Comparison of ENCODE assay signal across 1 cellular context in the genomic region with DNA sequence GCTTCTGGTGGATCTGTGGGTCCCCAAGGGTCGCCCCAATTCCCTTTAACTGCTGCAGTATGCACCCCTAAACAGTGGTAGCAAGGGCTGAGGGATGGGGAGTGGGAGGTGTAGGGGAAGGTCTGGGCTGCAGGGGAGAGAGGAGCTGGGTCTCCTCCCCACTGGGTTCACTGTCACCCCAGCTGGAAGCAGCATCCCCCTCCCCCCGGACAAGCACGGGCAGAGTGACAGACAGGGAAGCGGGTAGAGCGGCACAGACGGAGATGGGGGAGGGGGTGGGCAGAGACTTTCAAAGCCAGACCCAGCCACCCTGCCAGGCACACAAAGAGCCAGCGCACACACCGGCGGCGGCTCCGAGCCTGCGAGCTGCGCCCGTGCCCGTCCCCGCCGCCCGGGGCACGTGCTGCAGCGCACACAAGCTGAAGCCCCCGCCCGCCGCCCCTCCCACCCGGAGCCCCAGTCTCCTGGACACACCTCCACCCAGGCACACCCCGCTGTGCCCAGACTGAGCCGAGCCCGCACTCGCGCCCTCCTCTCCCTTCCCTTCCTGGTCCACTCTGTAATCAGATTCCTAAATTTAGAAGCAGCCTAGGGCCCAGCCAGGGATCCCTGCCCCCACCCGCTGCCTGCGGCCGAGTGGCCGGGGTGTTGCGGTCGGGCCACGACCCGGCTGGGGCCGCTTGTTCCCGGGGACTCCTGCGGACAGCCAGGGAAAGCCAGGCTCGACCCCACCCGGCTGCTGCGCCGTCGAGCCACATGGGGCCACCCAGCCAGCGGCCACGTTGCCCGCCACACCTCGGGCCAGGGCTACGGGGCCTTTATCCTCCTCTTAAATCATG.
TF ChIP-seq lines count a peak whose summit lies in the region.

No MANE protein-coding gene starts in this region.

TF ChIP-seq in HEK293, 187 proteins besides CTCF, POLR2A, EP300 and RAD21 (continued from another document):
- TF ChIP-seq, protein P1, sequence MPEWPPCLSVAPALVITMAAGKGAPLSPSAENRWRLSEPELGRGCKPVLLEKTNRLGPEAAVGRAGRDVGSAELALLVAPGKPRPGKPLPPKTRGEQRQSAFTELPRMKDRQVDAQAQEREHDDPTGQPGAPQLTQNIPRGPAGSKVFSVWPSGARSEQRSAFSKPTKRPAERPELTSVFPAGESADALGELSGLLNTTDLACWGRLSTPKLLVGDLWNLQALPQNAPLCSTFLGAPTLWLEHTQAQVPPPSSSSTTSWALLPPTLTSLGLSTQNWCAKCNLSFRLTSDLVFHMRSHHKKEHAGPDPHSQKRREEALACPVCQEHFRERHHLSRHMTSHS (tag by site-specific recombination; IDR thresholded peaks at IDR 0.05): no peak
- TF ChIP-seq ZNF501 (tag by site-specific recombination; IDR thresholded peaks at IDR 0.05): peak; percentile 31; the same call in 1 of the 2 replicates
- TF ChIP-seq, protein P2, sequence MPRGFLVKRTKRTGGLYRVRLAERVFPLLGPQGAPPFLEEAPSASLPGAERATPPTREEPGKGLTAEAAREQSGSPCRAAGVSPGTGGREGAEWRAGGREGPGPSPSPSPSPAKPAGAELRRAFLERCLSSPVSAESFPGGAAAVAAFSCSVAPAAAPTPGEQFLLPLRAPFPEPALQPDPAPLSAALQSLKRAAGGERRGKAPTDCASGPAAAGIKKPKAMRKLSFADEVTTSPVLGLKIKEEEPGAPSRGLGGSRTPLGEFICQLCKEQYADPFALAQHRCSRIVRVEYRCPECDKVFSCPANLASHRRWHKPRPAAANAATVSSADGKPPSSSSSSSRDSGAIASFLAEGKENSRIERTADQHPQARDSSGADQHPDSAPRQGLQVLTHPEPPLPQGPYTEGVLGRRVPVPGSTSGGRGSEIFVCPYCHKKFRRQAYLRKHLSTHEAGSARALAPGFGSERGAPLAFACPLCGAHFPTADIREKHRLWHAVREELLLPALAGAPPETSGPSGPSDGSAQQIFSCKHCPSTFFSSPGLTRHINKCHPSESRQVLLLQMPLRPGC (tag by site-specific recombination; IDR thresholded peaks at IDR 0.05): no peak
- no peak for TF ChIP-seq ZNF664 (tag by site-specific recombination; IDR thresholded peaks at IDR 0.05)
- TF ChIP-seq ZNF133 (tag by site-specific recombination; IDR thresholded peaks at IDR 0.05): no peak
- TF ChIP-seq, protein P3, sequence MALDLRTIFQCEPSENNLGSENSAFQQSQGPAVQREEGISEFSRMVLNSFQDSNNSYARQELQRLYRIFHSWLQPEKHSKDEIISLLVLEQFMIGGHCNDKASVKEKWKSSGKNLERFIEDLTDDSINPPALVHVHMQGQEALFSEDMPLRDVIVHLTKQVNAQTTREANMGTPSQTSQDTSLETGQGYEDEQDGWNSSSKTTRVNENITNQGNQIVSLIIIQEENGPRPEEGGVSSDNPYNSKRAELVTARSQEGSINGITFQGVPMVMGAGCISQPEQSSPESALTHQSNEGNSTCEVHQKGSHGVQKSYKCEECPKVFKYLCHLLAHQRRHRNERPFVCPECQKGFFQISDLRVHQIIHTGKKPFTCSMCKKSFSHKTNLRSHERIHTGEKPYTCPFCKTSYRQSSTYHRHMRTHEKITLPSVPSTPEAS (tag by site-specific recombination; IDR thresholded peaks at IDR 0.05): no peak
- no peak for TF ChIP-seq ZNF426 (tag by site-specific recombination; IDR thresholded peaks at IDR 0.05)
- peak; percentile 75 for TF ChIP-seq ZNF600 (tag by site-specific recombination; IDR thresholded peaks at IDR 0.05)
- TF ChIP-seq, protein P4, sequence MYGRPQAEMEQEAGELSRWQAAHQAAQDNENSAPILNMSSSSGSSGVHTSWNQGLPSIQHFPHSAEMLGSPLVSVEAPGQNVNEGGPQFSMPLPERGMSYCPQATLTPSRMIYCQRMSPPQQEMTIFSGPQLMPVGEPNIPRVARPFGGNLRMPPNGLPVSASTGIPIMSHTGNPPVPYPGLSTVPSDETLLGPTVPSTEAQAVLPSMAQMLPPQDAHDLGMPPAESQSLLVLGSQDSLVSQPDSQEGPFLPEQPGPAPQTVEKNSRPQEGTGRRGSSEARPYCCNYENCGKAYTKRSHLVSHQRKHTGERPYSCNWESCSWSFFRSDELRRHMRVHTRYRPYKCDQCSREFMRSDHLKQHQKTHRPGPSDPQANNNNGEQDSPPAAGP (tag by site-specific recombination; IDR thresholded peaks at IDR 0.05): no peak
- TF ChIP-seq ZNF558 (tag by site-specific recombination; IDR thresholded peaks at IDR 0.05): no peak
- TF ChIP-seq ZNF121 (tag by site-specific recombination; IDR thresholded peaks at IDR 0.05): no peak
- TF ChIP-seq ZNF777 (tag by site-specific recombination; IDR thresholded peaks at IDR 0.05; ENCODE audit: borderline replicate concordance): no peak
- TF ChIP-seq, protein P5, sequence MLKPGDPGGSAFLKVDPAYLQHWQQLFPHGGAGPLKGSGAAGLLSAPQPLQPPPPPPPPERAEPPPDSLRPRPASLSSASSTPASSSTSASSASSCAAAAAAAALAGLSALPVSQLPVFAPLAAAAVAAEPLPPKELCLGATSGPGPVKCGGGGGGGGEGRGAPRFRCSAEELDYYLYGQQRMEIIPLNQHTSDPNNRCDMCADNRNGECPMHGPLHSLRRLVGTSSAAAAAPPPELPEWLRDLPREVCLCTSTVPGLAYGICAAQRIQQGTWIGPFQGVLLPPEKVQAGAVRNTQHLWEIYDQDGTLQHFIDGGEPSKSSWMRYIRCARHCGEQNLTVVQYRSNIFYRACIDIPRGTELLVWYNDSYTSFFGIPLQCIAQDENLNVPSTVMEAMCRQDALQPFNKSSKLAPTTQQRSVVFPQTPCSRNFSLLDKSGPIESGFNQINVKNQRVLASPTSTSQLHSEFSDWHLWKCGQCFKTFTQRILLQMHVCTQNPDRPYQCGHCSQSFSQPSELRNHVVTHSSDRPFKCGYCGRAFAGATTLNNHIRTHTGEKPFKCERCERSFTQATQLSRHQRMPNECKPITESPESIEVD (tag by site-specific recombination; IDR thresholded peaks at IDR 0.05): no peak; the same call in 1 of the 2 replicates
- TF ChIP-seq, protein P6, sequence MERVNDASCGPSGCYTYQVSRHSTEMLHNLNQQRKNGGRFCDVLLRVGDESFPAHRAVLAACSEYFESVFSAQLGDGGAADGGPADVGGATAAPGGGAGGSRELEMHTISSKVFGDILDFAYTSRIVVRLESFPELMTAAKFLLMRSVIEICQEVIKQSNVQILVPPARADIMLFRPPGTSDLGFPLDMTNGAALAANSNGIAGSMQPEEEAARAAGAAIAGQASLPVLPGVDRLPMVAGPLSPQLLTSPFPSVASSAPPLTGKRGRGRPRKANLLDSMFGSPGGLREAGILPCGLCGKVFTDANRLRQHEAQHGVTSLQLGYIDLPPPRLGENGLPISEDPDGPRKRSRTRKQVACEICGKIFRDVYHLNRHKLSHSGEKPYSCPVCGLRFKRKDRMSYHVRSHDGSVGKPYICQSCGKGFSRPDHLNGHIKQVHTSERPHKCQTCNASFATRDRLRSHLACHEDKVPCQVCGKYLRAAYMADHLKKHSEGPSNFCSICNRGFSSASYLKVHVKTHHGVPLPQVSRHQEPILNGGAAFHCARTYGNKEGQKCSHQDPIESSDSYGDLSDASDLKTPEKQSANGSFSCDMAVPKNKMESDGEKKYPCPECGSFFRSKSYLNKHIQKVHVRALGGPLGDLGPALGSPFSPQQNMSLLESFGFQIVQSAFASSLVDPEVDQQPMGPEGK (tag by site-specific recombination; IDR thresholded peaks at IDR 0.05): peak; percentile 66; the same call in 1 of the 2 replicates
- peak; percentile 64 for TF ChIP-seq ZNF341 (tag by site-specific recombination; IDR thresholded peaks at IDR 0.05; ENCODE audit: low read depth)
- TF ChIP-seq ZNF776 (tag by site-specific recombination; IDR thresholded peaks at IDR 0.05; ENCODE audit: borderline replicate concordance): no peak
- no peak for TF ChIP-seq ZNF707 (tag by site-specific recombination; IDR thresholded peaks at IDR 0.05)
- TF ChIP-seq, protein P7, sequence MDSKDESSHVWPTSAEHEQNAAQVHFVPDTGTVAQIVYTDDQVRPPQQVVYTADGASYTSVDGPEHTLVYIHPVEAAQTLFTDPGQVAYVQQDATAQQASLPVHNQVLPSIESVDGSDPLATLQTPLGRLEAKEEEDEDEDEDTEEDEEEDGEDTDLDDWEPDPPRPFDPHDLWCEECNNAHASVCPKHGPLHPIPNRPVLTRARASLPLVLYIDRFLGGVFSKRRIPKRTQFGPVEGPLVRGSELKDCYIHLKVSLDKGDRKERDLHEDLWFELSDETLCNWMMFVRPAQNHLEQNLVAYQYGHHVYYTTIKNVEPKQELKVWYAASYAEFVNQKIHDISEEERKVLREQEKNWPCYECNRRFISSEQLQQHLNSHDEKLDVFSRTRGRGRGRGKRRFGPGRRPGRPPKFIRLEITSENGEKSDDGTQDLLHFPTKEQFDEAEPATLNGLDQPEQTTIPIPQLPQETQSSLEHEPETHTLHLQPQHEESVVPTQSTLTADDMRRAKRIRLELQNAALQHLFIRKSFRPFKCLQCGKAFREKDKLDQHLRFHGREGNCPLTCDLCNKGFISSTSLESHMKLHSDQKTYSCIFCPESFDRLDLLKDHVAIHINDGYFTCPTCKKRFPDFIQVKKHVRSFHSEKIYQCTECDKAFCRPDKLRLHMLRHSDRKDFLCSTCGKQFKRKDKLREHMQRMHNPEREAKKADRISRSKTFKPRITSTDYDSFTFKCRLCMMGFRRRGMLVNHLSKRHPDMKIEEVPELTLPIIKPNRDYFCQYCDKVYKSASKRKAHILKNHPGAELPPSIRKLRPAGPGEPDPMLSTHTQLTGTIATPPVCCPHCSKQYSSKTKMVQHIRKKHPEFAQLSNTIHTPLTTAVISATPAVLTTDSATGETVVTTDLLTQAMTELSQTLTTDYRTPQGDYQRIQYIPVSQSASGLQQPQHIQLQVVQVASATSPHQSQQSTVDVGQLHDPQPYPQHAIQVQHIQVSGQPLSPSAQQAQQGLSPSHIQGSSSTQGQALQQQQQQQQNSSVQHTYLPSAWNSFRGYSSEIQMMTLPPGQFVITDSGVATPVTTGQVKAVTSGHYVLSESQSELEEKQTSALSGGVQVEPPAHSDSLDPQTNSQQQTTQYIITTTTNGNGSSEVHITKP (tag by site-specific recombination; IDR thresholded peaks at IDR 0.05): no peak
- TF ChIP-seq GLI2 (tag by site-specific recombination; IDR thresholded peaks at IDR 0.05; ENCODE audit: borderline replicate concordance, low read depth): no peak
- TF ChIP-seq ZNF433 (tag by site-specific recombination; IDR thresholded peaks at IDR 0.05; ENCODE audit: low read depth): no peak
- TF ChIP-seq SETDB1 (IDR thresholded peaks at IDR 0.05; ENCODE audit: insufficient read length, low read length): no peak
- TF ChIP-seq ZNF24 (tag by site-specific recombination; IDR thresholded peaks at IDR 0.05): no peak
- TF ChIP-seq ZNF37A (tag by site-specific recombination; IDR thresholded peaks at IDR 0.05): no peak
- no peak for TF ChIP-seq ZNF302 (tag by site-specific recombination; IDR thresholded peaks at IDR 0.05; ENCODE audit: low read depth)
